In genomic region chr4:17168571-17168970, GRCh38 we compare ENCODE assay signal across 9 cellular contexts.
A peak's percentile ranks its signal among the peaks of the same experiment; 100 is the strongest.
DNase-seq lines count a peak whose midpoint lies in the region; TF ChIP-seq lines count a peak whose summit lies in the region.
"Had no signal": no experiment of that assay in that cellular context is flagged by ENCODE, and none has a peak within 500 bp of the region (broad histone marks: within the 10 kb centered on the region; RNA-seq: fewer than 3 reads in every experiment).

No MANE protein-coding gene starts in this region.

- no peaks in the 10 kb centered on the region for H3K36me3 ChIP-seq in SK-N-SH (replicated peaks in 1 of 2; ENCODE audit: control insufficient read depth in 1 of 2, insufficient read depth in 2 of 2, low read length in 1 of 2)

- POLR2A ChIA-PET in SK-N-SH (lab: Yijun Ruan, JAX): no interaction called here

- H3K4me1 ChIP-seq in SK-N-SH (ENCODE audit: control insufficient read depth in 1 of 2, insufficient read depth in 2 of 2, low read depth in 1 of 2, low read length in 1 of 2): peaks cover 0 to 31% of the 10 kb centered on the region in 2 experiments; a peak in 2 of 4 replicates

- peak in 1 of 2 experiments; percentile 40; a peak in 1 of 4 replicates for TF ChIP-seq EP300 in SK-N-SH (IDR thresholded peaks at IDR 0.05; ENCODE audit: borderline replicate concordance in 1 of 2, low read depth in 1 of 2, low read length in 1 of 2)

- peak overlapping the region; percentile 64 for H3K4me2 ChIP-seq in SK-N-SH

- CTCF ChIA-PET in SK-N-SH (lab: Yijun Ruan, JAX): interaction anchor here (0.9 kb wide), 1 partner anchor 9 kb away, joined by 3 read pairs; no protein-coding TSS in a partner anchor

- H3K4me3 ChIP-seq in GM12865 (ENCODE audit: low read depth, low read length) (no peak overlapping the region), SK-N-SH (ENCODE audit: low read depth in 2 of 2, low read length in 1 of 2) (no peak overlapping the region), fibroblast of the aortic adventitia (ENCODE audit: low read depth, low read length) (no peak overlapping the region), retinal pigment epithelial cell (ENCODE audit: low read length) (no peak overlapping the region)

- TF ChIP-seq RAD21 in SK-N-SH (IDR thresholded peaks at IDR 0.05; ENCODE audit: low read length): no peak

- H3F3A ChIP-seq in SK-N-SH (replicated peaks; ENCODE audit: insufficient read depth): peaks cover 17% of the 10 kb centered on the region

- H2AFZ ChIP-seq in SK-N-SH (ENCODE audit: low read depth): peak overlapping the region; percentile 78

- H3K79me2 ChIP-seq in SK-N-SH (ENCODE audit: insufficient read depth): no peaks in the 10 kb centered on the region

- H3K27ac ChIP-seq in SK-N-SH (ENCODE audit: low read depth in 2 of 2, low read length in 1 of 2): peak overlapping the region in 1 of 2 experiments; percentile 83; a peak in 3 of 4 replicates

- no peaks in the 10 kb centered on the region for H3K9me3 ChIP-seq in SK-N-SH

- TF ChIP-seq CTCF in GM12865 (IDR thresholded peaks at IDR 0.05; ENCODE audit: insufficient read depth, low read depth, low read length, missing control alignments): no peak
- TF ChIP-seq CTCF in SK-N-SH (IDR thresholded peaks at IDR 0.05): no peak
- TF ChIP-seq CTCF in fibroblast of the aortic adventitia (IDR thresholded peaks at IDR 0.05; ENCODE audit: insufficient read depth, low read length): no peak
- TF ChIP-seq CTCF in retinal pigment epithelial cell (conservative IDR thresholded peaks at IDR 0.05; ENCODE audit: low read depth, low read length): no peak

- WGBS in SK-N-SH (ENCODE audit: low lambda C conversion rate): 52% methylated on average over 1 of the region's 1 CpG

- H3K9me2 ChIP-seq in SK-N-SH: no peaks in the 10 kb centered on the region

- no peaks in the 10 kb centered on the region for H3K27me3 ChIP-seq in SK-N-SH (ENCODE audit: insufficient read depth)

- DNase-seq in GM12865 (ENCODE audit: low read depth) (peak; percentile 11), SK-N-SH (no peak), fibroblast of the aortic adventitia (ENCODE audit: low read depth) (peak; percentile 90), retinal pigment epithelial cell (ENCODE audit: low read depth) (peak; percentile 26), NCI-H2029 (lab: John Stamatoyannopoulos, UW) (no peak), mesenteric fat pad (ENCODE audit: low spot score) (no peak), NCI-H2196 treated with DMSO at 0.1 percent for 48 hours (lab: John Stamatoyannopoulos, UW; ENCODE audit: unreplicated experiment) (no peak)
- DNase-seq in activated CD4-positive, alpha-beta T cell treated with anti-CD3 and anti-CD28 coated beads, Interleukin-2, amount 50 U/mL, for 4 hours: no peak
- DNase-seq: GDM1 had no signal

- H4K20me1 ChIP-seq in SK-N-SH (ENCODE audit: insufficient read depth): no peaks in the 10 kb centered on the region

- H3K9ac ChIP-seq in SK-N-SH: peak overlapping the region; percentile 35; the same call in 1 of the 2 replicates

TF ChIP-seq in SK-N-SH, 30 proteins besides CTCF, POLR2A, EP300 and RAD21:
- TF ChIP-seq MAX (IDR thresholded peaks at IDR 0.05; ENCODE audit: low read depth) (no peak), FOXJ3 (CRISPR knock-in tag; IDR thresholded peaks at IDR 0.05) (no peak), TCF12 (IDR thresholded peaks at IDR 0.05) (peak; percentile 50), MXI1 (IDR thresholded peaks at IDR 0.05; ENCODE audit: low read depth, low read length) (no peak), MEF2A (IDR thresholded peaks at IDR 0.05; ENCODE audit: borderline replicate concordance, low read depth) (no peak), USF2 (IDR thresholded peaks at IDR 0.05; ENCODE audit: borderline replicate concordance, low read depth, low read length) (no peak), RFX5 (IDR thresholded peaks at IDR 0.05; ENCODE audit: low read length) (no peak), GATA2 (CRISPR knock-in tag; IDR thresholded peaks at IDR 0.05) (no peak), SIN3A (IDR thresholded peaks at IDR 0.05; ENCODE audit: borderline replicate concordance, low read depth, low read length) (no peak), IRF3 (IDR thresholded peaks at IDR 0.05; ENCODE audit: low read depth, low read length) (no peak), FOSL2 (IDR thresholded peaks at IDR 0.05; ENCODE audit: borderline replicate concordance, low read depth) (peak; percentile 79; the same call in 1 of the 2 replicates), SMC3 (IDR thresholded peaks at IDR 0.05; ENCODE audit: low read depth, low read length) (no peak), ZBTB33 (IDR thresholded peaks at IDR 0.05; ENCODE audit: borderline replicate concordance, low read depth) (no peak), ELF1 (IDR thresholded peaks at IDR 0.05) (no peak), GABPA (IDR thresholded peaks at IDR 0.05; ENCODE audit: low read depth) (no peak), REST (IDR thresholded peaks at IDR 0.05; ENCODE audit: low read depth, low read length) (no peak), CHD2 (IDR thresholded peaks at IDR 0.05; ENCODE audit: low read length, partially characterized antibody) (no peak), JUND (IDR thresholded peaks at IDR 0.05) (peak; percentile 75), TEAD4 (IDR thresholded peaks at IDR 0.05; ENCODE audit: borderline replicate concordance, insufficient read depth) (no peak), NRF1 (IDR thresholded peaks at IDR 0.05; ENCODE audit: low read depth, low read length) (no peak), RCOR1 (IDR thresholded peaks at IDR 0.05; ENCODE audit: low read length) (no peak), TAF1 (IDR thresholded peaks at IDR 0.05; ENCODE audit: borderline replicate concordance, low read depth, low read length) (no peak)
TF ChIP-seq in SK-N-SH: peak in this region for 3.

Comparison
In these comparisons a context has a peak if more than half of its experiments do, and no peak if none do; other contexts are left out.
1. DNase-seq: peak in GM12865 (single experiment), fibroblast of the aortic adventitia (single experiment) and retinal pigment epithelial cell (single experiment); none in SK-N-SH (single experiment), NCI-H2029 (single experiment), mesenteric fat pad (single experiment), activated CD4-positive, alpha-beta T cell treated with anti-CD3 and anti-CD28 coated beads, Interleukin-2, amount 50 U/mL, for 4 hours (0 of 2) and NCI-H2196 treated with DMSO at 0.1 percent for 48 hours (single experiment).